9 cellular contexts compared by ENCODE assay signal in genomic region chr17:59361386-59361785, GRCh38. TPM values are rescaled to one million over a fixed set of nuclear protein-coding genes. Genes with fewer than 3 reads are reported as not detected.
DNase-seq lines count a peak whose midpoint lies in the region; ATAC-seq and TF ChIP-seq lines count a peak whose summit lies in the region.
"Had no signal": no experiment of that assay in that cellular context is flagged by ENCODE, and none has a peak within 500 bp of the region (broad histone marks: within the 10 kb centered on the region; RNA-seq: fewer than 3 reads in every experiment).

No MANE protein-coding gene starts in this region.

- peak overlapping the region; percentile 6 for H3K4me3 ChIP-seq in CD8-positive, alpha-beta T cell (ENCODE audit: low read depth, low read length)
- no peak overlapping the region for H3K4me3 ChIP-seq in OCI-LY7 (ENCODE audit: low read depth, low read length, poor library complexity, severe bottlenecking)
- no peak overlapping the region for H3K4me3 ChIP-seq in choroid plexus epithelial cell (ENCODE audit: low read depth, low read length)
- no peak overlapping the region for H3K4me3 ChIP-seq in rectal smooth muscle tissue (ENCODE audit: low read length)

- H2AFZ ChIP-seq in OCI-LY7 (ENCODE audit: low read length) = peak overlapping the region; percentile 81; the same call in 1 of the 2 replicates

- intact Hi-C loops in CD8-positive, alpha-beta T cell (cut with DNase I, micrococcal nuclease) = loop anchor here in 1 of 2 experiments (10.0 kb wide), 1 partner anchor 1027 kb away; no protein-coding TSS in a partner anchor
- intact Hi-C loops in OCI-LY7 (cut with micrococcal nuclease; ENCODE audit: unreplicated experiment) = no loop called here

- peaks cover 5% of the 10 kb centered on the region for H3K9me3 Mint-ChIP-seq in CD8-positive, alpha-beta T cell

- no peaks in the 10 kb centered on the region for H3K9me3 ChIP-seq in CD8-positive, alpha-beta T cell (ENCODE audit: low read length)
- no peaks in the 10 kb centered on the region for H3K9me3 ChIP-seq in OCI-LY7 (ENCODE audit: low read length)

- CTCF ChIA-PET in CD8-positive, alpha-beta T cell (lab: Charles Lee) = interaction anchor here (1.1 to 1.9 kb wide), 5 partner anchors 28 to 79 kb away, joined by 3 to 9 read pairs (median 4); no protein-coding TSS in a partner anchor
- CTCF ChIA-PET in OCI-LY7 (lab: Charles Lee; ENCODE audit: unreplicated experiment) = no interaction called here

- peak overlapping the region; percentile 99 for H3K27ac Mint-ChIP-seq in CD8-positive, alpha-beta T cell

- H3K9ac ChIP-seq in rectal smooth muscle tissue (ENCODE audit: low read length) = no peak overlapping the region

- H3K4me1 ChIP-seq in CD8-positive, alpha-beta T cell (ENCODE audit: insufficient read depth, low read length) = peaks cover 78% of the 10 kb centered on the region
- H3K4me1 ChIP-seq in OCI-LY7 (ENCODE audit: insufficient read depth, low read length, poor library complexity, severe bottlenecking) (peaks cover 57% of the 10 kb centered on the region), rectal smooth muscle tissue (ENCODE audit: control insufficient read depth, insufficient read depth, low read length) (peaks cover 40% of the 10 kb centered on the region)

- peaks cover 85% of the 10 kb centered on the region for H3K4me1 Mint-ChIP-seq in CD8-positive, alpha-beta T cell (ENCODE audit: low read depth)

- no peaks in the 10 kb centered on the region for H3K27me3 Mint-ChIP-seq in CD8-positive, alpha-beta T cell (ENCODE audit: low read depth)

- H4K20me1 ChIP-seq in OCI-LY7 (ENCODE audit: insufficient read depth, low read length) = no peaks in the 10 kb centered on the region

- DNase-seq in CD8-positive, alpha-beta T cell = no peak
- DNase-seq in OCI-LY7 (ENCODE audit: low spot score) (no peak), choroid plexus epithelial cell (ENCODE audit: low read depth) (peak; percentile 97), activated gamma-delta T cell treated with Interleukin-2 at 50 U/mL for 16 hours (no peak), HK-2 (ENCODE audit: unreplicated experiment) (no peak)
- DNase-seq: NCI-H1105 treated with DMSO at 0.1 percent for 48 hours had no signal

- H3K27me3 ChIP-seq in CD8-positive, alpha-beta T cell (ENCODE audit: insufficient read depth, low read length) = no peaks in the 10 kb centered on the region
- H3K27me3 ChIP-seq in rectal smooth muscle tissue (ENCODE audit: control insufficient read depth, insufficient read depth, low read length) = no peaks in the 10 kb centered on the region

- H3K4me2 ChIP-seq in OCI-LY7 (ENCODE audit: low read length) = peak overlapping the region; percentile 74

- H3K36me3 Mint-ChIP-seq in CD8-positive, alpha-beta T cell = peaks cover 20% of the 10 kb centered on the region

- no peaks in the 10 kb centered on the region for H3K36me3 ChIP-seq in CD8-positive, alpha-beta T cell (ENCODE audit: insufficient read depth, low read length)
- H3K36me3 ChIP-seq in OCI-LY7 (ENCODE audit: insufficient read depth, low read length) (no peaks in the 10 kb centered on the region; the same call in 1 of the 2 replicates), rectal smooth muscle tissue (ENCODE audit: control insufficient read depth, insufficient read depth, low read length) (no peaks in the 10 kb centered on the region)

- POLR2A ChIA-PET in CD8-positive, alpha-beta T cell (lab: Charles Lee) = interaction anchor here (1.6 to 2.5 kb wide), 3 partner anchors 12 to 32 kb away, joined by 5 to 12 read pairs (median 6); no protein-coding TSS in a partner anchor
- POLR2A ChIA-PET in OCI-LY7 (lab: Charles Lee) = no interaction called here

- H3K79me2 ChIP-seq in OCI-LY7 (ENCODE audit: insufficient read depth, low read depth, low read length) = no peaks in the 10 kb centered on the region

- no peak for ATAC-seq in CD8-positive, alpha-beta T cell
- ATAC-seq in GM18517 (IDR thresholded peaks at IDR 0.05; ENCODE audit: unreplicated experiment) (no peak), HG03095 (IDR thresholded peaks at IDR 0.05; ENCODE audit: unreplicated experiment) (no peak)

- peak overlapping the region; percentile 28 for H3K27ac ChIP-seq in CD8-positive, alpha-beta T cell (ENCODE audit: low read depth, low read length)
- H3K27ac ChIP-seq in OCI-LY7 (ENCODE audit: low read depth, low read length, poor library complexity, severe bottlenecking) (peak overlapping the region; percentile 76), rectal smooth muscle tissue (ENCODE audit: low read depth, low read length) (peak overlapping the region; percentile 21)

- H3K4me3 Mint-ChIP-seq in CD8-positive, alpha-beta T cell = peak overlapping the region; percentile 80

- no peak for TF ChIP-seq CTCF in CD8-positive, alpha-beta T cell (IDR thresholded peaks at IDR 0.05)
- TF ChIP-seq CTCF in OCI-LY7 (conservative IDR thresholded peaks at IDR 0.05; ENCODE audit: low read length) (no peak), choroid plexus epithelial cell (conservative IDR thresholded peaks at IDR 0.05; ENCODE audit: low read depth, low read length) (no peak)

- no TSS peak for BruUV-seq in OCI-LY7 (replicated peaks; lab: Mats Ljungman, UMichigan)

- no peaks in the 10 kb centered on the region for H3K9me2 ChIP-seq in OCI-LY7 (ENCODE audit: insufficient read depth, low read length)

RNA-seq across cellular contexts. Expression of gene YPEL2, which starts 29.9 kb away (rescaled TPM):
- total RNA-seq in CD8-positive, alpha-beta T cell = 10 to 100 TPM; 48.7 to 54.4 TPM
- 0.88 and 2.2 TPM in 2 replicates for total RNA-seq in OCI-LY7 (2014; rRNA removed; shearing (Covaris generic))
- 3.1 and 5.1 TPM in 2 replicates for total RNA-seq in OCI-LY7 (2022)

Comparison
In these comparisons a context has a peak if more than half of its experiments do, and no peak if none do; other contexts are left out.
1. H3K27ac ChIP-seq: peak in every context shown above with its lines; median percentile 76 in OCI-LY7; 28 in CD8-positive, alpha-beta T cell; 21 in rectal smooth muscle tissue.
2. RNA of gene YPEL2, which starts 29.9 kb away (total RNA-seq): 48.7 to 54.4 TPM in CD8-positive, alpha-beta T cell; 0.88 to 5.1 TPM in OCI-LY7; every median in the first group is over 4 times any median in the second.